Comparison of ENCODE assay signal across 18 cellular contexts in genomic region chr9:111798786-111799185, GRCh38. TPM values are rescaled to one million over a fixed set of nuclear protein-coding genes. Genes with fewer than 3 reads are reported as not detected.
A peak's percentile ranks its signal among the peaks of the same experiment; 100 is the strongest.
DNase-seq lines count a peak whose midpoint lies in the region; ATAC-seq and TF ChIP-seq lines count a peak whose summit lies in the region.
"Had no signal": no experiment of that assay in that cellular context is flagged by ENCODE, and none has a peak within 500 bp of the region (broad histone marks: within the 10 kb centered on the region; RNA-seq: fewer than 3 reads in every experiment).

No MANE protein-coding gene starts in this region.

- in situ Hi-C loops in Panc1 (cut with HindIII; ENCODE audit: low pct_unique_long_range_greater_than_20kb, low sequenced_read_pairs) = no loop called here

- no peak overlapping the region for H3K4me3 ChIP-seq in Panc1 (ENCODE audit: low read depth in 2 of 2, low read length in 2 of 2)
- H3K4me3 ChIP-seq: GM12878, left ventricle myocardium inferior, testis had no signal

- H3K27me3 ChIP-seq in Panc1 (ENCODE audit: control insufficient read depth, insufficient read depth, low read length) = no peaks in the 10 kb centered on the region
- H3K27me3 ChIP-seq: foreskin keratinocyte, testis had no signal

- POLR2A ChIA-PET in Panc1 (lab: Charles Lee) = no interaction called here

- peak; percentile 56 for DNase-seq in EL
- DNase-seq in Panc1 (ENCODE audit: low read depth, low spot score) = peak; percentile 66
- no peak for DNase-seq in epithelial cell of prostate (ENCODE audit: low read depth, low spot score)
- DNase-seq in non-pigmented ciliary epithelial cell (ENCODE audit: low read depth) = peak; percentile 35
- no peak for DNase-seq in stimulated activated CD4-positive, alpha-beta T cell treated with anti-CD3 and anti-CD28 coated beads, Interleukin-2, amount 100 ng/mL, for 24 hours
- DNase-seq in NCI-H187 treated with DMSO at 0.1 percent for 48 hours (lab: John Stamatoyannopoulos, UW) = no peak
- DNase-seq in UCSD-AML1 (lab: John Stamatoyannopoulos, UW; ENCODE audit: unreplicated experiment) = no peak
- DNase-seq: activated naive CD4-positive, alpha-beta T cell; left ventricle myocardium inferior; NCI-H1417; NCI-H345; T-helper 9 cell; testis had no signal

- no peak for ATAC-seq in Panc1
- no peak for ATAC-seq in GM18907 (IDR thresholded peaks at IDR 0.05; ENCODE audit: unreplicated experiment)
- ATAC-seq: foreskin keratinocyte, GM12878 had no signal

- intact Hi-C loops in Panc1 (cut with micrococcal nuclease; ENCODE audit: unreplicated experiment) = no loop called here

- TF ChIP-seq CTCF in Panc1 (IDR thresholded peaks at IDR 0.05) = no peak

- no peak overlapping the region for H3K27ac ChIP-seq in Panc1 (ENCODE audit: low read length)
- H3K27ac ChIP-seq in epithelial cell of prostate = peak overlapping the region; percentile 59
- H3K27ac ChIP-seq: C4-2B, foreskin keratinocyte, left ventricle myocardium inferior, testis had no signal

- CTCF ChIA-PET in Panc1 (lab: Charles Lee) = no interaction called here

- no peaks in the 10 kb centered on the region for H3K4me1 ChIP-seq in Panc1 (ENCODE audit: control insufficient read depth, insufficient read depth, low read length)
- H3K4me1 ChIP-seq: foreskin keratinocyte, left ventricle myocardium inferior, testis had no signal

- no TSS peak for BruUV-seq in Panc1 (replicated peaks; lab: Mats Ljungman, UMichigan)

- no peaks in the 10 kb centered on the region for H3K9me3 ChIP-seq in Panc1 (ENCODE audit: control insufficient read depth, insufficient read depth, low read depth, low read length)
- H3K9me3 ChIP-seq: left ventricle myocardium inferior, testis had no signal

- no peaks in the 10 kb centered on the region; the same call in 1 of the 2 replicates for H3K36me3 ChIP-seq in Panc1 (ENCODE audit: control insufficient read depth, insufficient read depth, low read length)

RNA-seq across cellular contexts. Expression of gene SHOC1, which starts 4.0 kb away (rescaled TPM):
- total RNA-seq in Panc1 (2021; ENCODE audit: unreplicated experiment) = 0.10 TPM
- not detected for polyA plus RNA-seq in Panc1 (2012; ENCODE audit: insufficient read length)
- total RNA-seq: left ventricle myocardium inferior, skeletal muscle tissue had no signal

Comparison
In these comparisons a context has a peak if more than half of its experiments do, and no peak if none do; other contexts are left out.
1. DNase-seq: peak in EL (single experiment), Panc1 (single experiment) and non-pigmented ciliary epithelial cell (single experiment); none in epithelial cell of prostate (single experiment), stimulated activated CD4-positive, alpha-beta T cell treated with anti-CD3 and anti-CD28 coated beads, Interleukin-2, amount 100 ng/mL, for 24 hours (0 of 2), NCI-H187 treated with DMSO at 0.1 percent for 48 hours (single experiment) and UCSD-AML1 (single experiment).